In genomic region chr3:53264718-53265117, GRCh38 we compare ENCODE assay signal across 20 cellular contexts. TPM values are rescaled to one million over a fixed set of nuclear protein-coding genes. Genes with fewer than 3 reads are reported as not detected.
DNase-seq lines count a peak whose midpoint lies in the region; ATAC-seq, FAIRE-seq and TF ChIP-seq lines count a peak whose summit lies in the region.
"Had no signal": no experiment of that assay in that cellular context is flagged by ENCODE, and none has a peak within 500 bp of the region (broad histone marks: within the 10 kb centered on the region; RNA-seq: fewer than 3 reads in every experiment).

No MANE protein-coding gene starts in this region.

- DNase-seq in Caco-2 (no peak), PC-9 (peak; percentile 65 to 80), left ventricle myocardium inferior (peak; percentile 48), pancreas (peak in 4 of 6 donors; percentile 21 to 58 (median 45)), glutamatergic neuron (no peak), NCI-H345 treated with DMSO at 0.1 percent for 48 hours (lab: John Stamatoyannopoulos, UW; ENCODE audit: unreplicated experiment) (no peak)
- DNase-seq: activated CD8-positive, alpha-beta memory T cell treated with anti-CD3 and anti-CD28 coated beads for 24 hours; activated naive CD8-positive, alpha-beta T cell treated with anti-CD3 and anti-CD28 coated beads, Interleukin-2, amount 10 ng/mL, durations not matched to agents 7 days and 5 days; CD4-positive, alpha-beta T cell; DND-41; effector CD4-positive, alpha-beta T cell; H7; KG1; naive B cell; NCI-H1105; NCI-H82; stimulated activated naive B cell treated with anti-CD40 and anti-IgM and Interleukin-4, amounts not matched to agents 10 μg/mL and 1 μg/mL and 100 μg/mL, for 72 hours had no signal

- no peaks in the 10 kb centered on the region for H3K9me2 ChIP-seq in PC-9 (ENCODE audit: insufficient read depth)

- H3K27ac ChIP-seq in PC-9 (peak overlapping the region; percentile 96), left ventricle myocardium inferior (replicated peaks) (peak overlapping the region; percentile 85), pancreas (no peak overlapping the region)

- H3K36me3 ChIP-seq in Caco-2 (ENCODE audit: control insufficient read depth, insufficient read depth, low read length) (no peaks in the 10 kb centered on the region), PC-9 (ENCODE audit: low read depth) (no peaks in the 10 kb centered on the region), left ventricle myocardium inferior (no peaks in the 10 kb centered on the region), pancreas (no peaks in the 10 kb centered on the region)

- peaks cover 4% of the 10 kb centered on the region for H3K79me2 ChIP-seq in PC-9 (ENCODE audit: low read depth)

- TF ChIP-seq CTCF in Caco-2 (IDR thresholded peaks at IDR 0.05; ENCODE audit: insufficient read depth in 1 of 2, low read depth in 1 of 2, low read length in 1 of 2, severe bottlenecking in 1 of 2, unreplicated experiment in 1 of 2) = no peak
- no peak for TF ChIP-seq CTCF in PC-9 (conservative IDR thresholded peaks at IDR 0.05)
- no peak for TF ChIP-seq CTCF in left ventricle myocardium inferior (IDR thresholded peaks at IDR 0.05; ENCODE audit: borderline replicate concordance)
- no peak for TF ChIP-seq CTCF in pancreas (IDR thresholded peaks at IDR 0.05)
- no peak for TF ChIP-seq CTCF in glutamatergic neuron (IDR thresholded peaks at IDR 0.05; ENCODE audit: partially characterized antibody, unreplicated experiment)

- CTCF ChIA-PET in Caco-2 (lab: Charles Lee) (interaction anchor here (0.6 kb wide), 1 partner anchor 314 kb away, joined by 4 read pairs; no protein-coding TSS in a partner anchor), PC-9 (lab: Charles Lee) (interaction anchor here (0.6 to 0.7 kb wide), 2 partner anchors 11 to 13 kb away, joined by 3 to 8 read pairs; no protein-coding TSS in a partner anchor)

- H3K4me3 ChIP-seq in Caco-2 (ENCODE audit: low read depth, low read length) = no peak overlapping the region
- H3K4me3 ChIP-seq in PC-9 = no peak overlapping the region; the same call in 1 of the 2 replicates
- no peak overlapping the region for H3K4me3 ChIP-seq in left ventricle myocardium inferior
- H3K4me3 ChIP-seq in pancreas = no peak overlapping the region

- peak overlapping the region; percentile 74 for H3K4me2 ChIP-seq in PC-9

- H3K9me3 ChIP-seq in Caco-2 = no peaks in the 10 kb centered on the region
- no peaks in the 10 kb centered on the region for H3K9me3 ChIP-seq in PC-9 (ENCODE audit: insufficient read depth, low read depth)
- no peaks in the 10 kb centered on the region for H3K9me3 ChIP-seq in left ventricle myocardium inferior (replicated peaks)
- H3K9me3 ChIP-seq in pancreas = no peaks in the 10 kb centered on the region

- ATAC-seq in pancreas (peak; percentile 62 to 76 (median 74)), GM19467 (IDR thresholded peaks at IDR 0.05; ENCODE audit: unreplicated experiment) (no peak), HG03045 (IDR thresholded peaks at IDR 0.05; ENCODE audit: unreplicated experiment) (no peak)
- ATAC-seq: stimulated activated naive B cell treated with anti-CD40 and anti-IgM and Interleukin-4, amounts not matched to agents 10 μg/mL and 1 μg/mL and 100 μg/mL, for 72 hours had no signal

- no peak overlapping the region for H3K4me3 Mint-ChIP-seq in Caco-2 (ENCODE audit: unreplicated experiment)
- no peak overlapping the region for H3K4me3 Mint-ChIP-seq in glutamatergic neuron (ENCODE audit: unreplicated experiment)
- H3K4me3 Mint-ChIP-seq: activated naive CD8-positive, alpha-beta T cell treated with anti-CD3 and anti-CD28 coated beads, Interleukin-2, amount 10 ng/mL, durations not matched to agents 7 days and 5 days; CD4-positive, alpha-beta T cell; naive B cell; stimulated activated naive B cell treated with anti-CD40 and anti-IgM and Interleukin-4, amounts not matched to agents 10 μg/mL and 1 μg/mL and 100 μg/mL, for 72 hours; T-helper 1 cell treated with Interleukin-12 subunit alpha and Interleukin-12 subunit beta and Interleukin-4 antibody, amounts not matched to agents 30 μg/mL and 1 μg/mL, for 36 hours had no signal

- H3K27me3 Mint-ChIP-seq in Caco-2 (ENCODE audit: insufficient read depth, unreplicated experiment) (no peaks in the 10 kb centered on the region), glutamatergic neuron (ENCODE audit: unreplicated experiment) (no peaks in the 10 kb centered on the region)
- H3K27me3 Mint-ChIP-seq: naive B cell; stimulated activated naive B cell treated with anti-CD40 and anti-IgM and Interleukin-4, amounts not matched to agents 10 μg/mL and 1 μg/mL and 100 μg/mL, for 72 hours had no signal

- 42 to 43% methylated on average over 3 of the region's 3 CpGs for WGBS in pancreas, 2 donors

- H3K4me1 Mint-ChIP-seq in Caco-2 (ENCODE audit: low read depth, unreplicated experiment) (peaks cover 25% of the 10 kb centered on the region), glutamatergic neuron (ENCODE audit: low read depth, unreplicated experiment) (peaks cover under 1% of the 10 kb centered on the region)

- H3K27ac Mint-ChIP-seq in Caco-2 (ENCODE audit: unreplicated experiment) (peak overlapping the region; percentile 39), glutamatergic neuron (ENCODE audit: unreplicated experiment) (no peak overlapping the region)
- H3K27ac Mint-ChIP-seq: activated naive CD8-positive, alpha-beta T cell treated with anti-CD3 and anti-CD28 coated beads, Interleukin-2, amount 10 ng/mL, durations not matched to agents 7 days and 5 days; CD4-positive, alpha-beta T cell; naive B cell; stimulated activated naive B cell treated with anti-CD40 and anti-IgM and Interleukin-4, amounts not matched to agents 10 μg/mL and 1 μg/mL and 100 μg/mL, for 72 hours; T-helper 1 cell treated with Interleukin-12 subunit alpha and Interleukin-12 subunit beta and Interleukin-4 antibody, amounts not matched to agents 30 μg/mL and 1 μg/mL, for 36 hours had no signal

- H3K27me3 ChIP-seq in Caco-2 (replicated peaks; ENCODE audit: control insufficient read depth, insufficient read depth, low read length) = no peaks in the 10 kb centered on the region
- no peaks in the 10 kb centered on the region for H3K27me3 ChIP-seq in PC-9 (ENCODE audit: insufficient read depth, low read depth)
- H3K27me3 ChIP-seq in left ventricle myocardium inferior (ENCODE audit: low read depth) = no peaks in the 10 kb centered on the region
- H3K27me3 ChIP-seq in pancreas = no peaks in the 10 kb centered on the region

- intact Hi-C loops in Caco-2 (cut with micrococcal nuclease; ENCODE audit: unreplicated experiment) (loop anchor here (5.0 kb wide), 1 partner anchor 107 kb away; no protein-coding TSS in a partner anchor), PC-9 (cut with micrococcal nuclease; ENCODE audit: unreplicated experiment) (no loop called here), left ventricle myocardium inferior (cut with micrococcal nuclease) (no loop called here), pancreas (cut with DNase I) (no loop called here)

- 0 out of 2 replicates have a peak overlapping the region, but pooled peaks have one; percentile 9 for H2AFZ ChIP-seq in PC-9

- H3K36me3 Mint-ChIP-seq in Caco-2 (ENCODE audit: insufficient read depth, unreplicated experiment) (peaks cover 2% of the 10 kb centered on the region), glutamatergic neuron (ENCODE audit: unreplicated experiment) (no peaks in the 10 kb centered on the region)
- H3K36me3 Mint-ChIP-seq: activated naive CD8-positive, alpha-beta T cell treated with anti-CD3 and anti-CD28 coated beads, Interleukin-2, amount 10 ng/mL, durations not matched to agents 7 days and 5 days; naive B cell; stimulated activated naive B cell treated with anti-CD40 and anti-IgM and Interleukin-4, amounts not matched to agents 10 μg/mL and 1 μg/mL and 100 μg/mL, for 72 hours had no signal

- H3F3A ChIP-seq in PC-9 (ENCODE audit: insufficient read depth, low read depth) = peaks cover 44% of the 10 kb centered on the region

- no peak for FAIRE-seq in pancreas (lab: Jason Lieb, UNC)

- H4K20me1 ChIP-seq in PC-9 (ENCODE audit: insufficient read depth) = no peaks in the 10 kb centered on the region

- POLR2A ChIA-PET in Caco-2 (lab: Charles Lee) = no interaction called here
- POLR2A ChIA-PET in PC-9 (lab: Charles Lee; ENCODE audit: unreplicated experiment) = no interaction called here

- H3K4me1 ChIP-seq in Caco-2 = peaks cover 24% of the 10 kb centered on the region
- peaks cover 92% of the 10 kb centered on the region for H3K4me1 ChIP-seq in PC-9 (replicated peaks; ENCODE audit: insufficient read depth)
- peaks cover 27% of the 10 kb centered on the region for H3K4me1 ChIP-seq in left ventricle myocardium inferior
- H3K4me1 ChIP-seq in pancreas = peaks cover 1 to 3% (median 2%) of the 10 kb centered on the region in 3 donors

- BruUV-seq in Caco-2 (replicated peaks; lab: Mats Ljungman, UMichigan) (no TSS peak), PC-9 (replicated peaks; lab: Mats Ljungman, UMichigan) (no TSS peak)

- H3K9me3 Mint-ChIP-seq in Caco-2 (ENCODE audit: unreplicated experiment) (no peaks in the 10 kb centered on the region), glutamatergic neuron (ENCODE audit: unreplicated experiment) (no peaks in the 10 kb centered on the region)
- H3K9me3 Mint-ChIP-seq: activated naive CD8-positive, alpha-beta T cell treated with anti-CD3 and anti-CD28 coated beads, Interleukin-2, amount 10 ng/mL, durations not matched to agents 7 days and 5 days; CD4-positive, alpha-beta T cell; naive B cell; stimulated activated naive B cell treated with anti-CD40 and anti-IgM and Interleukin-4, amounts not matched to agents 10 μg/mL and 1 μg/mL and 100 μg/mL, for 72 hours; T-helper 1 cell treated with Interleukin-12 subunit alpha and Interleukin-12 subunit beta and Interleukin-4 antibody, amounts not matched to agents 30 μg/mL and 1 μg/mL, for 36 hours had no signal

RNA-seq across cellular contexts. Expression of gene TKT, which starts 8.9 kb away (rescaled TPM):
- 339 and 381 TPM in 2 replicates for total RNA-seq in Caco-2 (2022)
- 1,726 and 2,016 TPM in 2 replicates for total RNA-seq in PC-9 (2021)
- 32.1 TPM for total RNA-seq in left ventricle myocardium inferior
- 100 to 1,000 TPM; 153 to 306 (median 208) TPM for total RNA-seq in pancreas
- polyA plus RNA-seq in pancreas = 100 to 1,000 TPM; 114 to 122 TPM
- 265 TPM for total RNA-seq in glutamatergic neuron (ENCODE audit: unreplicated experiment)

Comparison
In these comparisons a context has a peak if more than half of its experiments do, and no peak if none do; other contexts are left out.
1. DNase-seq: peak in PC-9 (2 of 2), left ventricle myocardium inferior (single experiment) and pancreas (4 of 6); none in Caco-2 (0 of 2), glutamatergic neuron (single experiment) and NCI-H345 treated with DMSO at 0.1 percent for 48 hours (single experiment).
2. H3K27ac ChIP-seq: peak in PC-9 (single experiment) and left ventricle myocardium inferior (single experiment); none in pancreas (0 of 4).
3. ATAC-seq: peak in pancreas (4 of 4); none in GM19467 (single experiment) and HG03045 (single experiment).